11 cellular contexts compared by ENCODE assay signal in the genomic region with DNA sequence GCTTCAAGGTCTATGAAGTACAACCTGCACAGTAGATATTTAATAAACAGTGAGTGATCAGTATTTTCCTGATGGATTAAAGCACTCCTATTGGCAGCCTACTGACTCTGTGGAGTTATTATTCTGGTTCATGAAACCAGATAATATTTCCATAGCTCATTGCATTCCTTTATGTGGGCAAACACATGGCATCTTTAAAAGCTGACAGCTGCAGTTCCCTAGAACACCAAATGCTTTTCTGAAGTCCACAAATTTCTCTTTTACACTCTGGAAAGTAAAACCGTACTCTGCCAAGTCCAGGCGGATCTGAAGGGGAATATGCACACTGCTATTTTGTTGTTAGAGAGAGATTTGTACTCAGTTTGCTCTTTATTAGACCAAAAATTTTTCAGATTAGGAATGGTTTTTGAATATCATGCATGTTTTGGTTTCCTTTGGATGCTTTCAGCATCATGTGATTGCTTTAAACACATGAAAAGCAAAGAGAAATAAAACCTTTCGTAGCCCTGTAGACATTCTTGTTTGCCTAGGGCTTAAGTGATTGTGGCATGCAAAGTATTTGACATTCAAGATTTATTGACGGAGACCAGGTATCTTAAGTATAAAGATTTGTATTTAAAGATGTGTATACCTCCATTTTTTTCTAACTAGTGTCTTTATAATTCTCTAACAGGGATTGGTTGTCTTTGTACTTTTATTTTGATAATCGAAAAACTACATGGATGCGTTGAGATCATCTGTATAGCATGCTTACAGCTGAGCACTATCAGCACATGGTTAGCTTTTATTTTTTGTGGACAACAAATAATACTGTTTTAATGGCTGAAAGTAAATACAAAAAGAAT. TPM values are rescaled to one million over a fixed set of nuclear protein-coding genes. Genes with fewer than 3 reads are reported as not detected.
DNase-seq lines count a peak whose midpoint lies in the region; FAIRE-seq and TF ChIP-seq lines count a peak whose summit lies in the region.
"Had no signal": no experiment of that assay in that cellular context is flagged by ENCODE, and none has a peak within 500 bp of the region (broad histone marks: within the 10 kb centered on the region; RNA-seq: fewer than 3 reads in every experiment).

No MANE protein-coding gene starts in this region.

- no peaks in the 10 kb centered on the region for H3K27me3 ChIP-seq in astrocyte (ENCODE audit: insufficient read depth, low read length)
- no peaks in the 10 kb centered on the region for H3K27me3 ChIP-seq in parathyroid adenoma (ENCODE audit: control insufficient read depth, insufficient read depth, low read length)
- no peaks in the 10 kb centered on the region for H3K27me3 ChIP-seq in H7 (ENCODE audit: control insufficient read depth, insufficient read depth, low read length)
- H3K27me3 ChIP-seq: ovary had no signal

- H3K27ac ChIP-seq in astrocyte (ENCODE audit: low read depth, low read length) (no peak overlapping the region), parathyroid adenoma (peak overlapping the region; percentile 33)

- peaks cover 13% of the 10 kb centered on the region for H3K36me3 Mint-ChIP-seq in astrocyte (ENCODE audit: low read depth, unreplicated experiment)
- peaks cover 44% of the 10 kb centered on the region for H3K36me3 Mint-ChIP-seq in T-helper 2 cell treated with Interferon-gamma antibody and Interleukin-4, amounts not matched to agents 5 μg/mL and 100 μg/mL, for 36 hours (ENCODE audit: low read depth)
- H3K36me3 Mint-ChIP-seq in activated naive CD4-positive, alpha-beta T cell treated with anti-CD3 and anti-CD28 coated beads, Interleukin-2, amount 10 ng/mL, durations not matched to agents 7 days and 5 days: peaks cover 42% of the 10 kb centered on the region

- no peaks in the 10 kb centered on the region for H3K9me3 ChIP-seq in astrocyte (ENCODE audit: insufficient read depth, low read depth, low read length)
- no peaks in the 10 kb centered on the region for H3K9me3 ChIP-seq in parathyroid adenoma (ENCODE audit: control insufficient read depth, low read length)
- H3K9me3 ChIP-seq: ovary had no signal

- DNase-seq in DMS53 (lab: John Stamatoyannopoulos, UW) (peak; percentile 65), NCI-H2081 (lab: John Stamatoyannopoulos, UW) (peak; percentile 50 to 91), astrocyte (ENCODE audit: low read depth) (no peak), H7 (no peak), OCI-M1 (lab: John Stamatoyannopoulos, UW) (no peak)
- DNase-seq in T-helper 2 cell treated with Interferon-gamma antibody and Interleukin-4, amounts not matched to agents 5 μg/mL and 100 μg/mL, for 36 hours (ENCODE audit: low spot score): no peak
- no peak for DNase-seq in activated naive CD4-positive, alpha-beta T cell treated with anti-CD3 and anti-CD28 coated beads, Interleukin-2, amount 10 ng/mL, durations not matched to agents 7 days and 5 days
- DNase-seq: activated CD4-positive, alpha-beta memory T cell treated with anti-CD3 and anti-CD28 coated beads, Interleukin-2, amount 10 ng/mL, durations not matched to agents 7 days and 5 days; ovary had no signal

- no peaks in the 10 kb centered on the region for H3K27me3 Mint-ChIP-seq in astrocyte (ENCODE audit: low read depth, unreplicated experiment)
- no peaks in the 10 kb centered on the region for H3K27me3 Mint-ChIP-seq in T-helper 2 cell treated with Interferon-gamma antibody and Interleukin-4, amounts not matched to agents 5 μg/mL and 100 μg/mL, for 36 hours (ENCODE audit: low read depth)
- H3K27me3 Mint-ChIP-seq in activated naive CD4-positive, alpha-beta T cell treated with anti-CD3 and anti-CD28 coated beads, Interleukin-2, amount 10 ng/mL, durations not matched to agents 7 days and 5 days: no peaks in the 10 kb centered on the region
- H3K27me3 Mint-ChIP-seq: activated CD4-positive, alpha-beta memory T cell treated with anti-CD3 and anti-CD28 coated beads, Interleukin-2, amount 10 ng/mL, durations not matched to agents 7 days and 5 days had no signal

- H3K9me3 Mint-ChIP-seq in astrocyte (ENCODE audit: unreplicated experiment): no peaks in the 10 kb centered on the region
- peaks cover 10% of the 10 kb centered on the region for H3K9me3 Mint-ChIP-seq in T-helper 2 cell treated with Interferon-gamma antibody and Interleukin-4, amounts not matched to agents 5 μg/mL and 100 μg/mL, for 36 hours
- H3K9me3 Mint-ChIP-seq in activated naive CD4-positive, alpha-beta T cell treated with anti-CD3 and anti-CD28 coated beads, Interleukin-2, amount 10 ng/mL, durations not matched to agents 7 days and 5 days: peaks cover 4% of the 10 kb centered on the region

- peaks cover 23% of the 10 kb centered on the region for H3K4me1 ChIP-seq in astrocyte (ENCODE audit: insufficient read depth, low read length)
- H3K4me1 ChIP-seq in parathyroid adenoma: peaks cover 38% of the 10 kb centered on the region

- CTCF ChIA-PET in activated naive CD4-positive, alpha-beta T cell treated with anti-CD3 and anti-CD28 coated beads, Interleukin-2, amount 10 ng/mL, durations not matched to agents 7 days and 5 days (lab: Charles Lee): no interaction called here

- no peak overlapping the region for H3K27ac Mint-ChIP-seq in astrocyte (ENCODE audit: unreplicated experiment)
- no peak overlapping the region for H3K27ac Mint-ChIP-seq in T-helper 2 cell treated with Interferon-gamma antibody and Interleukin-4, amounts not matched to agents 5 μg/mL and 100 μg/mL, for 36 hours
- no peak overlapping the region for H3K27ac Mint-ChIP-seq in activated naive CD4-positive, alpha-beta T cell treated with anti-CD3 and anti-CD28 coated beads, Interleukin-2, amount 10 ng/mL, durations not matched to agents 7 days and 5 days
- H3K27ac Mint-ChIP-seq: activated CD4-positive, alpha-beta memory T cell treated with anti-CD3 and anti-CD28 coated beads, Interleukin-2, amount 10 ng/mL, durations not matched to agents 7 days and 5 days had no signal

- FAIRE-seq in astrocyte (lab: Jason Lieb, UNC): no peak
- FAIRE-seq: endometrium had no signal

- H3K4me2 ChIP-seq in astrocyte (ENCODE audit: low read length) (peak overlapping the region; percentile 2), parathyroid adenoma (ENCODE audit: low read length) (peak overlapping the region; percentile 19)

- no peak for TF ChIP-seq CTCF in astrocyte (IDR thresholded peaks at IDR 0.05; ENCODE audit: insufficient read depth, low read depth, low read length)
- no peak for TF ChIP-seq CTCF in parathyroid adenoma (IDR thresholded peaks at IDR 0.05)

- H3K4me3 Mint-ChIP-seq in astrocyte (ENCODE audit: unreplicated experiment): no peak overlapping the region
- H3K4me3 Mint-ChIP-seq in T-helper 2 cell treated with Interferon-gamma antibody and Interleukin-4, amounts not matched to agents 5 μg/mL and 100 μg/mL, for 36 hours: no peak overlapping the region
- no peak overlapping the region for H3K4me3 Mint-ChIP-seq in activated naive CD4-positive, alpha-beta T cell treated with anti-CD3 and anti-CD28 coated beads, Interleukin-2, amount 10 ng/mL, durations not matched to agents 7 days and 5 days
- H3K4me3 Mint-ChIP-seq: activated CD4-positive, alpha-beta memory T cell treated with anti-CD3 and anti-CD28 coated beads, Interleukin-2, amount 10 ng/mL, durations not matched to agents 7 days and 5 days had no signal

- H3K9ac ChIP-seq in astrocyte (ENCODE audit: low read length): no peak overlapping the region
- H3K9ac ChIP-seq in parathyroid adenoma: no peak overlapping the region

- H4K20me1 ChIP-seq in astrocyte (ENCODE audit: insufficient read depth, low read length): peaks cover 80% of the 10 kb centered on the region

- H3K79me2 ChIP-seq in astrocyte (ENCODE audit: insufficient read depth, low read length) (peaks cover 96% of the 10 kb centered on the region), parathyroid adenoma (peaks cover 17% of the 10 kb centered on the region)

- H3K4me3 ChIP-seq in astrocyte (ENCODE audit: insufficient read depth, low read depth, low read length) (no peak overlapping the region), parathyroid adenoma (ENCODE audit: low read depth, low read length) (no peak overlapping the region), H7 (ENCODE audit: insufficient read depth, low read depth, low read length) (no peak overlapping the region)
- H3K4me3 ChIP-seq: ovary had no signal

- no peak overlapping the region for H2AFZ ChIP-seq in astrocyte (ENCODE audit: low read depth, low read length)
- H2AFZ ChIP-seq in parathyroid adenoma: no peak overlapping the region

- peaks cover 38% of the 10 kb centered on the region for H3K4me1 Mint-ChIP-seq in astrocyte (ENCODE audit: low read depth, unreplicated experiment)
- peaks cover 24% of the 10 kb centered on the region for H3K4me1 Mint-ChIP-seq in T-helper 2 cell treated with Interferon-gamma antibody and Interleukin-4, amounts not matched to agents 5 μg/mL and 100 μg/mL, for 36 hours (ENCODE audit: low read depth)
- H3K4me1 Mint-ChIP-seq in activated naive CD4-positive, alpha-beta T cell treated with anti-CD3 and anti-CD28 coated beads, Interleukin-2, amount 10 ng/mL, durations not matched to agents 7 days and 5 days: peaks cover 47% of the 10 kb centered on the region

- H3K36me3 ChIP-seq in astrocyte (ENCODE audit: insufficient read depth, low read length) (peaks cover 10% of the 10 kb centered on the region), parathyroid adenoma (ENCODE audit: control insufficient read depth, insufficient read depth, low read length) (no peaks in the 10 kb centered on the region), H7 (replicated peaks; ENCODE audit: control insufficient read depth, insufficient read depth, low read length) (no peaks in the 10 kb centered on the region)
- H3K36me3 ChIP-seq: ovary had no signal

RNA-seq across cellular contexts. Expression of a gene that starts 19.5 kb away (rescaled TPM):
- total RNA-seq in astrocyte: 86.7 and 93.2 TPM in 2 replicates
- total RNA-seq in H7 (2014; rRNA removed; shearing (Covaris generic)): 45.9 and 68.3 TPM in 2 replicates

Comparison
In these comparisons a context has a peak if more than half of its experiments do, and no peak if none do; other contexts are left out.
1. DNase-seq: peak in DMS53 (single experiment) and NCI-H2081 (2 of 2); none in astrocyte (single experiment), H7 (single experiment), T-helper 2 cell treated with Interferon-gamma antibody and Interleukin-4, amounts not matched to agents 5 μg/mL and 100 μg/mL, for 36 hours (single experiment), activated naive CD4-positive, alpha-beta T cell treated with anti-CD3 and anti-CD28 coated beads, Interleukin-2, amount 10 ng/mL, durations not matched to agents 7 days and 5 days (single experiment) and OCI-M1 (single experiment).